17 cellular contexts compared by ENCODE assay signal in the genomic region with DNA sequence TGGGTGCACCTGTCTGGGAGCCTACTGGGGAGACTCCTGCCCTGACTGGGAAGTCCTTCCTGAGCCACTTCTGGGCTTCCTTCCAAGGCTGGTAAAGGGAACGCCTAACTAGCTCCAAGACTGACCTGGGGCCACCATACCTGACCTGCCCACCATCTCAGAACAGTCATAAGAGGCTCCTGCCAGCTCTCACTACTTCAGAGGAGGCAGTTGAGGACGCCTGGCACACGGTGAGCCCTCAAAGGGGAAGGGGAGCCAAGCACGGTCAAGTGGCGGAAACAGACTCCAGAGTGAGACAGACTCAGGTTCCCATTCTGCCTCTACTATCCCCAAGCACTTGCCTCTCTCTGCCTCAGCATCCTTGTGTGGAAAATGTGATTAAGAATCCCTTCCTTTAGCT. TPM values are rescaled to one million over a fixed set of nuclear protein-coding genes. Genes with fewer than 3 reads are reported as not detected.
"Had no signal": no experiment of that assay in that cellular context is flagged by ENCODE, and none has a peak within 500 bp of the region (broad histone marks: within the 10 kb centered on the region; RNA-seq: fewer than 3 reads in every experiment).

No MANE protein-coding gene starts in this region.

- DNase-seq: activated effector memory CD4-positive, alpha-beta T cell treated with Interleukin-2 at 50 U/mL for 16 hours; amniotic stem cell; MG63; NCI-H1105; NCI-H1436; NCI-H2029 treated with DMSO at 0.1 percent for 48 hours; NCI-H446; SHP77 treated with DMSO at 0.1 percent for 48 hours; T-helper 9 cell had no signal

- H3K27me3 Mint-ChIP-seq: activated naive CD8-positive, alpha-beta T cell treated with anti-CD3 and anti-CD28 coated beads, Interleukin-2, amount 50 U/mL, for 24 hours had no signal

- H3K9me3 ChIP-seq: ascending aorta, body of pancreas, MG63 had no signal

- H3K4me3 Mint-ChIP-seq: activated CD8-positive, alpha-beta T cell treated with anti-CD3 and anti-CD28 coated beads, Interleukin-2, amount 10 ng/mL, durations not matched to agents 7 days and 5 days; activated naive CD8-positive, alpha-beta T cell treated with anti-CD3 and anti-CD28 coated beads, Interleukin-2, amount 50 U/mL, for 24 hours; activated T-helper 1 cell treated with anti-CD3 and anti-CD28 coated beads, Interleukin-12 subunit alpha, Interleukin-12 subunit beta, Interleukin-2, Interleukin-4 antibody, amounts not matched to agents 30 ng/mL and 10 ng/mL and 1 ng/mL, durations not matched to agents 14 hours and 24 hours and 36 hours; T-helper 1 cell treated with Interleukin-12 subunit alpha and Interleukin-12 subunit beta and Interleukin-4 antibody, amounts not matched to agents 30 μg/mL and 1 μg/mL, for 36 hours; WTC11 had no signal

- H3K4me3 ChIP-seq: ascending aorta, body of pancreas, MG63 had no signal

- H3K27ac ChIP-seq: ascending aorta, body of pancreas had no signal

- H3K4me1 ChIP-seq: body of pancreas had no signal

- H3K27ac Mint-ChIP-seq: activated CD8-positive, alpha-beta T cell treated with anti-CD3 and anti-CD28 coated beads, Interleukin-2, amount 10 ng/mL, durations not matched to agents 7 days and 5 days; activated naive CD4-positive, alpha-beta T cell treated with anti-CD3 and anti-CD28 coated beads, Interleukin-2, amount 50 U/mL, for 72 hours; activated naive CD8-positive, alpha-beta T cell treated with anti-CD3 and anti-CD28 coated beads, Interleukin-2, amount 50 U/mL, for 24 hours; activated T-helper 1 cell treated with anti-CD3 and anti-CD28 coated beads, Interleukin-12 subunit alpha, Interleukin-12 subunit beta, Interleukin-2, Interleukin-4 antibody, amounts not matched to agents 30 ng/mL and 10 ng/mL and 1 ng/mL, durations not matched to agents 14 hours and 24 hours and 36 hours; T-helper 1 cell treated with Interleukin-12 subunit alpha and Interleukin-12 subunit beta and Interleukin-4 antibody, amounts not matched to agents 30 μg/mL and 1 μg/mL, for 36 hours; WTC11 had no signal

- ATAC-seq: body of pancreas had no signal

- H3K4me1 Mint-ChIP-seq: WTC11 had no signal

- H3K27me3 ChIP-seq: ascending aorta, body of pancreas, MG63 had no signal

- H3K9me3 Mint-ChIP-seq: activated naive CD4-positive, alpha-beta T cell treated with anti-CD3 and anti-CD28 coated beads, Interleukin-2, amount 50 U/mL, for 72 hours; activated naive CD8-positive, alpha-beta T cell treated with anti-CD3 and anti-CD28 coated beads, Interleukin-2, amount 50 U/mL, for 24 hours; activated T-helper 1 cell treated with anti-CD3 and anti-CD28 coated beads, Interleukin-12 subunit alpha, Interleukin-12 subunit beta, Interleukin-2, Interleukin-4 antibody, amounts not matched to agents 30 ng/mL and 10 ng/mL and 1 ng/mL, durations not matched to agents 14 hours and 24 hours and 36 hours; T-helper 1 cell treated with Interleukin-12 subunit alpha and Interleukin-12 subunit beta and Interleukin-4 antibody, amounts not matched to agents 30 μg/mL and 1 μg/mL, for 36 hours; WTC11 had no signal

RNA-seq across cellular contexts. Expression of a gene that starts 25.0 kb away (rescaled TPM):
- total RNA-seq: ascending aorta had no signal
